ENCODE assay signal across 12 cellular contexts in the genomic region with DNA sequence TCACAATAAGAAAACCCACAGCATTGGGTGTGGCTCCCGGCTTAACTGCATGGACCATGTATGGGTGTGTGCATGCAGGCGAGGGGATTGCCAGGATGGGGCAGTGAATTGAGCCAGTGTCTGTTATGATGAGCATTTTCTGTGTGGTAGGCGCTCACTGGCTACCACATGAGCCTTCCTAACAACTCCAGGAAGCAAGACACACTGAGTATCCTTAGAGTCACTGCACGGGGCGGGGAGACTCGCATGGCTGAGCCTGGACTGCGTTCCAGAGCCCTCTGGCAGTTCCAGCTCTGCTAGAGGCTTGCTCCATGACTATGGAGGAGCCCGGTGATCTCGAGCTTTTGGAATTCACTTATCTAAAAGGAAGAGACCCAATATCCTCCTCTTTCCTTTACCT.
DNase-seq lines count a peak whose midpoint lies in the region; ATAC-seq and TF ChIP-seq lines count a peak whose summit lies in the region.
"Had no signal": no experiment of that assay in that cellular context is flagged by ENCODE, and none has a peak within 500 bp of the region (broad histone marks: within the 10 kb centered on the region; RNA-seq: fewer than 3 reads in every experiment).

No MANE protein-coding gene starts in this region.

- peak overlapping the region in 5 of 10 donors; percentile 10 to 71 (median 45) for H3K27ac ChIP-seq in heart right ventricle
- peak overlapping the region; percentile 56 for H3K27ac ChIP-seq in thymus (ENCODE audit: low read depth)
- H3K27ac ChIP-seq: tibial artery, VCaP had no signal

- H3K4me3 ChIP-seq in heart right ventricle: no peak overlapping the region
- H3K4me3 ChIP-seq in thymus (ENCODE audit: low read length): no peak overlapping the region
- H3K4me3 ChIP-seq: tibial artery had no signal

- peak overlapping the region; percentile 58 for H3K27ac Mint-ChIP-seq in activated T-helper 1 cell treated with anti-CD3 and anti-CD28 coated beads, Interleukin-12 subunit alpha, Interleukin-12 subunit beta, Interleukin-2, Interleukin-4 antibody, amounts not matched to agents 30 ng/mL and 10 ng/mL and 1 ng/mL, durations not matched to agents 14 hours and 24 hours and 36 hours
- H3K27ac Mint-ChIP-seq: immature natural killer cell had no signal

- H3K27me3 ChIP-seq in heart right ventricle: no peaks in the 10 kb centered on the region
- H3K27me3 ChIP-seq in thymus (ENCODE audit: control insufficient read depth, insufficient read depth): no peaks in the 10 kb centered on the region
- H3K27me3 ChIP-seq: tibial artery had no signal

- H3K36me3 ChIP-seq in heart right ventricle: no peaks in the 10 kb centered on the region
- peaks cover 4% of the 10 kb centered on the region for H3K36me3 ChIP-seq in thymus (ENCODE audit: control insufficient read depth, insufficient read depth)
- H3K36me3 ChIP-seq: tibial artery had no signal

- 57 to 74% methylated on average over 9 of the region's 9 CpGs for WGBS in heart right ventricle, 2 donors
- WGBS in thymus: 90% methylated on average over 9 of the region's 9 CpGs

- TF ChIP-seq CTCF in heart right ventricle (IDR thresholded peaks at IDR 0.05): no peak

- peaks cover 2% of the 10 kb centered on the region for H3K27me3 Mint-ChIP-seq in activated T-helper 1 cell treated with anti-CD3 and anti-CD28 coated beads, Interleukin-12 subunit alpha, Interleukin-12 subunit beta, Interleukin-2, Interleukin-4 antibody, amounts not matched to agents 30 ng/mL and 10 ng/mL and 1 ng/mL, durations not matched to agents 14 hours and 24 hours and 36 hours (ENCODE audit: insufficient read depth)

- intact Hi-C loops in activated T-helper 1 cell treated with anti-CD3 and anti-CD28 coated beads, Interleukin-12 subunit alpha, Interleukin-12 subunit beta, Interleukin-2, Interleukin-4 antibody, amounts not matched to agents 30 ng/mL and 10 ng/mL and 1 ng/mL, durations not matched to agents 14 hours and 24 hours and 36 hours (cut with micrococcal nuclease): no loop called here
- intact Hi-C loops in heart right ventricle (cut with DNase I): loop anchor here in 3 of 10 donors (10.0 kb wide), 2 partner anchors 264 to 274 kb away; partner anchors contain the start of gene MSI2 (in 1 of the 3)

- no peaks in the 10 kb centered on the region for H3K9me3 Mint-ChIP-seq in activated T-helper 1 cell treated with anti-CD3 and anti-CD28 coated beads, Interleukin-12 subunit alpha, Interleukin-12 subunit beta, Interleukin-2, Interleukin-4 antibody, amounts not matched to agents 30 ng/mL and 10 ng/mL and 1 ng/mL, durations not matched to agents 14 hours and 24 hours and 36 hours
- H3K9me3 Mint-ChIP-seq: immature natural killer cell had no signal

- no peak overlapping the region for H3K4me3 Mint-ChIP-seq in activated T-helper 1 cell treated with anti-CD3 and anti-CD28 coated beads, Interleukin-12 subunit alpha, Interleukin-12 subunit beta, Interleukin-2, Interleukin-4 antibody, amounts not matched to agents 30 ng/mL and 10 ng/mL and 1 ng/mL, durations not matched to agents 14 hours and 24 hours and 36 hours
- H3K4me3 Mint-ChIP-seq: immature natural killer cell had no signal

- ATAC-seq in heart right ventricle (peak in 6 of 8 donors; percentile 14 to 46 (median 26)), HG03097 (IDR thresholded peaks at IDR 0.05; ENCODE audit: low FRiP score, unreplicated experiment) (no peak), HG02642 (IDR thresholded peaks at IDR 0.05; ENCODE audit: poor library complexity, unreplicated experiment) (no peak)

- peaks cover 10 to 59% (median 36%) of the 10 kb centered on the region in 9 donors for H3K4me1 ChIP-seq in heart right ventricle
- H3K4me1 ChIP-seq in thymus (ENCODE audit: control insufficient read depth, insufficient read depth, low read length): peaks cover 48% of the 10 kb centered on the region

- peaks cover 23% of the 10 kb centered on the region for H3K4me1 Mint-ChIP-seq in activated T-helper 1 cell treated with anti-CD3 and anti-CD28 coated beads, Interleukin-12 subunit alpha, Interleukin-12 subunit beta, Interleukin-2, Interleukin-4 antibody, amounts not matched to agents 30 ng/mL and 10 ng/mL and 1 ng/mL, durations not matched to agents 14 hours and 24 hours and 36 hours (ENCODE audit: low read depth)

- DNase-seq in NCI-H187 (lab: John Stamatoyannopoulos, UW) (peak; percentile 49 to 59), NCI-H187 treated with DMSO at 0.1 percent for 48 hours (lab: John Stamatoyannopoulos, UW) (no peak), heart right ventricle (no peak), NCI-H774 (lab: John Stamatoyannopoulos, UW) (no peak)
- no peak for DNase-seq in activated T-helper 1 cell treated with anti-CD3 and anti-CD28 coated beads, Interleukin-12 subunit alpha, Interleukin-12 subunit beta, Interleukin-2, Interleukin-4 antibody, amounts not matched to agents 30 ng/mL and 10 ng/mL and 1 ng/mL, durations not matched to agents 14 hours and 24 hours and 36 hours (ENCODE audit: low spot score)
- DNase-seq: immature natural killer cell, NCI-H1048, tibial artery had no signal

- H3K9me3 ChIP-seq in heart right ventricle (no peaks in the 10 kb centered on the region), thymus (ENCODE audit: control insufficient read depth) (no peaks in the 10 kb centered on the region)
- H3K9me3 ChIP-seq: tibial artery had no signal

- peaks cover 11% of the 10 kb centered on the region for H3K36me3 Mint-ChIP-seq in activated T-helper 1 cell treated with anti-CD3 and anti-CD28 coated beads, Interleukin-12 subunit alpha, Interleukin-12 subunit beta, Interleukin-2, Interleukin-4 antibody, amounts not matched to agents 30 ng/mL and 10 ng/mL and 1 ng/mL, durations not matched to agents 14 hours and 24 hours and 36 hours (ENCODE audit: low read depth)
- H3K36me3 Mint-ChIP-seq: immature natural killer cell had no signal

Comparison
In these comparisons a context has a peak if more than half of its experiments do, and no peak if none do; other contexts are left out.
1. DNase-seq: peak in NCI-H187 (2 of 2); none in NCI-H187 treated with DMSO at 0.1 percent for 48 hours (single experiment), activated T-helper 1 cell treated with anti-CD3 and anti-CD28 coated beads, Interleukin-12 subunit alpha, Interleukin-12 subunit beta, Interleukin-2, Interleukin-4 antibody, amounts not matched to agents 30 ng/mL and 10 ng/mL and 1 ng/mL, durations not matched to agents 14 hours and 24 hours and 36 hours (single experiment), heart right ventricle (0 of 2) and NCI-H774 (single experiment).
2. ATAC-seq: peak in heart right ventricle (6 of 8); none in HG03097 (single experiment) and HG02642 (single experiment).